16 cellular contexts compared by ENCODE assay signal in the genomic region with DNA sequence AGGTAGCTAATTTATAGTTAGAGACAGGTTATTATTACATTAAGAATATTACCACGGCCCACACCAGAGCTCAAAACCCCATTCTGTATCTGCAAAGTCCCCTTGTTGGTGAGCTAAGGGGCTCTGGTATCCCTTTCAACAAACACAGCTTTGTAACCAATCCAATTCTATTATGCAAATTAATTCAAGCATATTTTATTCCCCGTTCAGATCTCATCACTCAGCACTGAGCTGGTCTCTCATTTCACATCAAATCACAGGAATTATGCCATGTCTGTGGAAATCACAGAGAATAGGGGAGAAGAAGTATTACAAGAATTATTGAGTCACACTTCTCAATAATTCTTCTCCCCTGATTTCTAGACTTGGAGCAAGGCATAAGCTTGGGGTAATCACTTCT.
"Had no signal": no experiment of that assay in that cellular context is flagged by ENCODE, and none has a peak within 500 bp of the region (broad histone marks: within the 10 kb centered on the region; RNA-seq: fewer than 3 reads in every experiment).

No MANE protein-coding gene starts in this region.

- H3K9ac ChIP-seq: neural progenitor cell had no signal

- H3K27me3 ChIP-seq: adrenal gland, body of pancreas, neural progenitor cell, right atrium auricular region had no signal

- DNase-seq: activated CD4-positive, alpha-beta T cell treated with anti-CD3 and anti-CD28 coated beads for 48 hours; activated CD8-positive, alpha-beta memory T cell treated with anti-CD3 and anti-CD28 coated beads for 24 hours; activated naive CD4-positive, alpha-beta T cell treated with anti-CD3 and anti-CD28 coated beads, Interleukin-2, amount 10 ng/mL, durations not matched to agents 7 days and 5 days; activated T-cell treated with anti-CD3 and anti-CD28 coated beads for 4 hours; adrenal gland; body of pancreas; left ventricle myocardium inferior; mesenchymal stem cell; posterior cingulate gyrus; small intestine; T-helper 17 cell; trophoblast cell had no signal

- ATAC-seq: activated T-helper 17 cell treated with anti-CD3 and anti-CD28 coated beads, Interleukin-2, amount 50 U/mL, for 72 hours; body of pancreas; T-helper 17 cell; WTC11 had no signal

- H3K4me3 ChIP-seq: adrenal gland, body of pancreas, left ventricle myocardium inferior, neural progenitor cell, right atrium auricular region had no signal

- H3K27ac ChIP-seq: adrenal gland, body of pancreas, left ventricle myocardium inferior, neural progenitor cell, right atrium auricular region had no signal

- H3K9me3 ChIP-seq: adrenal gland, body of pancreas, left ventricle myocardium inferior, right atrium auricular region had no signal

- H3K36me3 ChIP-seq: adrenal gland, left ventricle myocardium inferior, neural progenitor cell, right atrium auricular region had no signal

- H3K4me1 ChIP-seq: adrenal gland, body of pancreas, right atrium auricular region had no signal
